ENCODE assay signal across 8 cellular contexts in genomic region chr17:2396568-2397246, GRCh38. TPM values are rescaled to one million over a fixed set of nuclear protein-coding genes. Genes with fewer than 3 reads are reported as not detected.
DNase-seq lines count a peak whose midpoint lies in the region; ATAC-seq, FAIRE-seq and TF ChIP-seq lines count a peak whose summit lies in the region.

No MANE protein-coding gene starts in this region.

- peak overlapping the region; percentile 55 for H3K4me3 ChIP-seq in AG04450 (ENCODE audit: low read depth, low read length)

- no peak for FAIRE-seq in D721Med (lab: Jason Lieb, UNC)

- POLR2A ChIA-PET in AG04450 (lab: Yijun Ruan, JAX) = no interaction called here

- CTCF ChIA-PET in AG04450 (lab: Charles Lee) = interaction anchor here (1.4 kb wide), 1 partner anchor 20 kb away, joined by 5 read pairs; no protein-coding TSS in a partner anchor

- peak; percentile 96 for DNase-seq in AG04450 (ENCODE audit: low read depth, low spot score)
- DNase-seq in NCI-H526 (lab: John Stamatoyannopoulos, UW) = peak; percentile 58 to 85
- peak; percentile 52 for DNase-seq in activated T-cell treated with anti-CD3 and anti-CD28 coated beads for 24 hours (ENCODE audit: low read depth)
- DNase-seq in epidermal melanocyte (ENCODE audit: insufficient read length, low spot score) = peak; percentile 84
- peak; percentile 98 for DNase-seq in mesenteric fat pad (ENCODE audit: low spot score)
- peak in 5 of 6 experiments; percentile 18 to 44 (median 34) for DNase-seq in stimulated activated naive CD4-positive, alpha-beta T cell (lab: John Stamatoyannopoulos, UW)
- no peak for DNase-seq in D721Med (ENCODE audit: insufficient read length, low spot score)

- peak overlapping the region; percentile 90 for H3K27ac ChIP-seq in AG04450 (ENCODE audit: low read depth, low read length)

- H3K27me3 ChIP-seq in AG04450 (ENCODE audit: control insufficient read depth, insufficient read depth, low read length) = no peaks in the 10 kb centered on the region

- H3K9me3 ChIP-seq in AG04450 (ENCODE audit: control insufficient read depth, insufficient read depth, low read length) = peaks cover 3% of the 10 kb centered on the region; the same call in 1 of the 2 replicates

- TF ChIP-seq CTCF in AG04450 (IDR thresholded peaks at IDR 0.05; ENCODE audit: low read depth, low read length) (no peak), D721Med (IDR thresholded peaks at IDR 0.05; ENCODE audit: insufficient read depth, missing control alignments) (no peak)

- peak; percentile 9 for ATAC-seq in GM18907 (IDR thresholded peaks at IDR 0.05; ENCODE audit: unreplicated experiment)

RNA-seq across cellular contexts. Expression of gene MNT, which starts 4.2 kb away (rescaled TPM):
- polyA plus RNA-seq in AG04450 (2011; rRNA removed) = 2.2 and 2.8 TPM in 2 replicates
- polyA minus RNA-seq in AG04450 (2011; rRNA and poly(A)+ RNA removed) = 3.5 and 3.7 TPM in 2 replicates
- 34.9 TPM for total RNA-seq in mesenteric fat pad

RNA-seq across cellular contexts. Expression of gene SGSM2, which starts 59.4 kb away (rescaled TPM):
- polyA plus RNA-seq in AG04450 (2011; rRNA removed) = 19.7 and 29.5 TPM in 2 replicates
- polyA minus RNA-seq in AG04450 (2011; rRNA and poly(A)+ RNA removed) = 35.8 and 44.5 TPM in 2 replicates
- 35.6 TPM for total RNA-seq in mesenteric fat pad
